Comparison of ENCODE assay signal across 8 cellular contexts in genomic region chr1:161639193-161639592, GRCh38. TPM values are rescaled to one million over a fixed set of nuclear protein-coding genes. Genes with fewer than 3 reads are reported as not detected.
"Had no signal": no experiment of that assay in that cellular context is flagged by ENCODE, and none has a peak within 500 bp of the region (broad histone marks: within the 10 kb centered on the region; RNA-seq: fewer than 3 reads in every experiment).

No MANE protein-coding gene starts in this region.

RNA-seq across cellular contexts. Expression of gene FCGR3B, which starts 8.2 kb away (rescaled TPM):
- total RNA-seq: OCI-LY7, PC-3, PC-9, RPMI7951, SJCRH30, SJSA1, SK-MEL-5 had no signal
- polyA plus RNA-seq: SK-N-SH had no signal

RNA-seq across cellular contexts. Expression of gene FCGR2B, which starts 23.8 kb away (rescaled TPM):
- total RNA-seq: PC-3, PC-9, SJCRH30, SJSA1 had no signal
